In the genomic region with DNA sequence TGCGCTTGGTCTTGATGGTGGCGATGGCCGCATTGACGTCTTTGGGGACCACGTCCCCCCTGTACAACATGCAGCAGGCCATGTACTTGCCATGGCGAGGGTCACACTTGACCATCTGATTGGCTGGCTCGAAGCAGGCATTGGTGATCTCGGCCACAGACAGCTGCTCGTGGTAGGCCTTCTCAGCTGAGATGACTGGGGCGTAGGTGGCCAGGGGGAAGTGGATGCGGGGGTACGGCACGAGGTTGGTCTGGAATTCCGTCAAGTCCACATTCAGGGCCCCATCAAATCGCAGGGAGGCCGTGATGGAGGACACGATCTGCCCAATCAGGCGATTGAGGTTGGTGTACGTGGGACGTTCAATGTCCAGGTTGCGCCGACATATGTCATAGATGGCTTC, we compare ENCODE assay signal across 10 cellular contexts. TPM values are rescaled to one million over a fixed set of nuclear protein-coding genes. Genes with fewer than 3 reads are reported as not detected.
DNase-seq lines count a peak whose midpoint lies in the region; ATAC-seq and FAIRE-seq lines count a peak whose summit lies in the region.
"Not testable (repeated sequence)": the region's sequence is repeated elsewhere in the genome, so short reads cannot be mapped to it uniquely, and the experiment has no call there.
"Had no signal": no experiment of that assay in that cellular context is flagged by ENCODE, and none has a peak within 500 bp of the region (broad histone marks: within the 10 kb centered on the region; RNA-seq: fewer than 3 reads in every experiment).

No MANE protein-coding gene starts in this region.

- intact Hi-C loops in posterior vena cava (cut with DNase I), result not testable (repeated sequence)

- not testable (repeated sequence) for ATAC-seq in stimulated activated naive B cell treated with anti-CD40 and anti-IgM and Interleukin-4, amounts not matched to agents 10 μg/mL and 1 μg/mL and 100 μg/mL, for 72 hours (replicated peaks)

- H3K4me1 Mint-ChIP-seq in stimulated activated naive B cell treated with anti-CD40 and anti-IgM and Interleukin-4, amounts not matched to agents 10 μg/mL and 1 μg/mL and 100 μg/mL, for 72 hours, result not testable (repeated sequence)

- DNase-seq in HTR-8/SVneo (ENCODE audit: insufficient read length, low spot score); stimulated activated naive B cell treated with anti-CD40 and anti-IgM and Interleukin-4, amounts not matched to agents 10 μg/mL and 1 μg/mL and 100 μg/mL, for 72 hours: not testable (repeated sequence)
- peak; percentile 47 for DNase-seq in activated CD8-positive, alpha-beta memory T cell treated with anti-CD3 and anti-CD28 coated beads for 24 hours
- DNase-seq in islet precursor cell, result peak; percentile 13
- peak; percentile 49 for DNase-seq in posterior vena cava (ENCODE audit: low spot score)

- H3K27ac Mint-ChIP-seq in stimulated activated naive B cell treated with anti-CD40 and anti-IgM and Interleukin-4, amounts not matched to agents 10 μg/mL and 1 μg/mL and 100 μg/mL, for 72 hours, result peak overlapping the region; percentile 28

- H3K9me3 Mint-ChIP-seq in stimulated activated naive B cell treated with anti-CD40 and anti-IgM and Interleukin-4, amounts not matched to agents 10 μg/mL and 1 μg/mL and 100 μg/mL, for 72 hours, result not testable (repeated sequence)

- H3K4me3 Mint-ChIP-seq in stimulated activated naive B cell treated with anti-CD40 and anti-IgM and Interleukin-4, amounts not matched to agents 10 μg/mL and 1 μg/mL and 100 μg/mL, for 72 hours, result not testable (repeated sequence)

- peaks cover 6 to 14% of the 10 kb centered on the region in 2 donors for H3K36me3 Mint-ChIP-seq in stimulated activated naive B cell treated with anti-CD40 and anti-IgM and Interleukin-4, amounts not matched to agents 10 μg/mL and 1 μg/mL and 100 μg/mL, for 72 hours

- not testable (repeated sequence) for H3K27me3 Mint-ChIP-seq in stimulated activated naive B cell treated with anti-CD40 and anti-IgM and Interleukin-4, amounts not matched to agents 10 μg/mL and 1 μg/mL and 100 μg/mL, for 72 hours

- peak; percentile 4 for FAIRE-seq in HTR-8/SVneo (lab: Jason Lieb, UNC)

RNA-seq across cellular contexts. Expression of gene TUBA3E, which starts 4.4 kb away (rescaled TPM):
- not detected for total RNA-seq in posterior vena cava
- total RNA-seq: A172; B cell; Calu3; CD4-positive, alpha-beta T cell; CD8-positive, alpha-beta T cell had no signal

RNA-seq across cellular contexts. Expression of gene MZT2B, which starts 11.8 kb away (rescaled TPM):
- total RNA-seq in posterior vena cava, result 100 to 1,000 TPM; 183 to 200 TPM

RNA-seq across cellular contexts. Expression of gene SMPD4, which starts 12.4 kb away (rescaled TPM):
- 10 to 100 TPM; 26.5 to 29.7 TPM for total RNA-seq in posterior vena cava

RNA-seq across cellular contexts. Expression of gene CCDC74B, which starts 48.9 kb away (rescaled TPM):
- 1 to 10 TPM; 1.4 to 1.5 TPM for total RNA-seq in posterior vena cava
